Comparison of ENCODE assay signal across 1 cellular context in the genomic region with DNA sequence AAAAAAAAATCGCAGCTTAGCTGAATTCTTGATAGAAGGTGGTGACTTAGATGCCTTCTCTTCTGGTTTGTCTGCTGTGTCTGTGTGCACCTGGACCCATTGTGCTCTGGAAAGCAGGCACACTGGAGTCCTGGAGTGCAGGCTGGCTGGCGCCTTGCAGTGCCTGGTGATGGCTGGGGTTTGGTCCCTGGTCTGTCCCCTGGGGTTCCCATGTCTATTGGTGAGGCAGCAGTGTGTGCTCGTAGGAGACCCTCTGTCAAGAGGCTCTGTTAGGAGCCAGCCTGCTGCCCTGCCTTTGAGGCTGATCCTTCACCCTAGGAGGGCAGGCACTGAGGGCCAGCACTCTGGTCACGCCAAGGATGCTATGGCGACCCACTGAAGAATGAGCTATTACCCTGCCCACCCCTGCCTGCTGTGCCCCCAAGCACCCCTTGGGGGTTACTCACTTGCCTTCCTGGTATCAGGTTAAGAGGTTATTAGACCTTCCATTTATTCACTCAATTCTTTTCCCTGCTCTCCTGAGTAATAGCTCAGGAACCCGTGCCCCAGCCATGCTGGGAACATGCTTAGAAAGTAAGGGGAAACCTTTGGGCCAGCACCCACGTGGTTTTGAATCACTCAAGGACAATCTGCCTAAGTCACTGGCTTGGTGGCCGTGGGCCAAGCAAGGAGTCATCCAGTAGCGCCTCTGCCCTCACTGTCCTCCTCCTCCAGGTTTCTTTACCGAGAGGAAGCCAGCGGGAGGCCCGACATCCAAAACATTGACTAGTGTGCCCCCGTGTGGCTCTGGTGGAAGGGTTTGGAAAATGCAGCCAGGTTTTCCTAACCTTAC.
TF ChIP-seq lines count a peak whose summit lies in the region.

No MANE protein-coding gene starts in this region.

TF ChIP-seq in GM12878, 131 proteins besides CTCF, POLR2A, EP300 and RAD21 (continued from another document and continues in another):
- TF ChIP-seq, protein P1, sequence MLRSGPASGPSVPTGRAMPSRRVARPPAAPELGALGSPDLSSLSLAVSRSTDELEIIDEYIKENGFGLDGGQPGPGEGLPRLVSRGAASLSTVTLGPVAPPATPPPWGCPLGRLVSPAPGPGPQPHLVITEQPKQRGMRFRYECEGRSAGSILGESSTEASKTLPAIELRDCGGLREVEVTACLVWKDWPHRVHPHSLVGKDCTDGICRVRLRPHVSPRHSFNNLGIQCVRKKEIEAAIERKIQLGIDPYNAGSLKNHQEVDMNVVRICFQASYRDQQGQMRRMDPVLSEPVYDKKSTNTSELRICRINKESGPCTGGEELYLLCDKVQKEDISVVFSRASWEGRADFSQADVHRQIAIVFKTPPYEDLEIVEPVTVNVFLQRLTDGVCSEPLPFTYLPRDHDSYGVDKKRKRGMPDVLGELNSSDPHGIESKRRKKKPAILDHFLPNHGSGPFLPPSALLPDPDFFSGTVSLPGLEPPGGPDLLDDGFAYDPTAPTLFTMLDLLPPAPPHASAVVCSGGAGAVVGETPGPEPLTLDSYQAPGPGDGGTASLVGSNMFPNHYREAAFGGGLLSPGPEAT (IDR thresholded peaks at IDR 0.05; ENCODE audit: low read depth), result peak; percentile 46
- TF ChIP-seq, protein P2, sequence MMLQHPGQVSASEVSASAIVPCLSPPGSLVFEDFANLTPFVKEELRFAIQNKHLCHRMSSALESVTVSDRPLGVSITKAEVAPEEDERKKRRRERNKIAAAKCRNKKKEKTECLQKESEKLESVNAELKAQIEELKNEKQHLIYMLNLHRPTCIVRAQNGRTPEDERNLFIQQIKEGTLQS (IDR thresholded peaks at IDR 0.05; ENCODE audit: borderline replicate concordance, extremely low read depth, low read depth, low read length), result no peak
- TF ChIP-seq TARDBP (IDR thresholded peaks at IDR 0.05; ENCODE audit: borderline replicate concordance), result 0 out of 2 replicates have a peak, but pooled peaks have one; percentile 49
- TF ChIP-seq CREB1 (IDR thresholded peaks at IDR 0.05; ENCODE audit: low read depth), result peak; percentile 27; the same call in 1 of the 2 replicates
- no peak for TF ChIP-seq HCFC1 (IDR thresholded peaks at IDR 0.05; ENCODE audit: low read length)
- TF ChIP-seq, protein P3, sequence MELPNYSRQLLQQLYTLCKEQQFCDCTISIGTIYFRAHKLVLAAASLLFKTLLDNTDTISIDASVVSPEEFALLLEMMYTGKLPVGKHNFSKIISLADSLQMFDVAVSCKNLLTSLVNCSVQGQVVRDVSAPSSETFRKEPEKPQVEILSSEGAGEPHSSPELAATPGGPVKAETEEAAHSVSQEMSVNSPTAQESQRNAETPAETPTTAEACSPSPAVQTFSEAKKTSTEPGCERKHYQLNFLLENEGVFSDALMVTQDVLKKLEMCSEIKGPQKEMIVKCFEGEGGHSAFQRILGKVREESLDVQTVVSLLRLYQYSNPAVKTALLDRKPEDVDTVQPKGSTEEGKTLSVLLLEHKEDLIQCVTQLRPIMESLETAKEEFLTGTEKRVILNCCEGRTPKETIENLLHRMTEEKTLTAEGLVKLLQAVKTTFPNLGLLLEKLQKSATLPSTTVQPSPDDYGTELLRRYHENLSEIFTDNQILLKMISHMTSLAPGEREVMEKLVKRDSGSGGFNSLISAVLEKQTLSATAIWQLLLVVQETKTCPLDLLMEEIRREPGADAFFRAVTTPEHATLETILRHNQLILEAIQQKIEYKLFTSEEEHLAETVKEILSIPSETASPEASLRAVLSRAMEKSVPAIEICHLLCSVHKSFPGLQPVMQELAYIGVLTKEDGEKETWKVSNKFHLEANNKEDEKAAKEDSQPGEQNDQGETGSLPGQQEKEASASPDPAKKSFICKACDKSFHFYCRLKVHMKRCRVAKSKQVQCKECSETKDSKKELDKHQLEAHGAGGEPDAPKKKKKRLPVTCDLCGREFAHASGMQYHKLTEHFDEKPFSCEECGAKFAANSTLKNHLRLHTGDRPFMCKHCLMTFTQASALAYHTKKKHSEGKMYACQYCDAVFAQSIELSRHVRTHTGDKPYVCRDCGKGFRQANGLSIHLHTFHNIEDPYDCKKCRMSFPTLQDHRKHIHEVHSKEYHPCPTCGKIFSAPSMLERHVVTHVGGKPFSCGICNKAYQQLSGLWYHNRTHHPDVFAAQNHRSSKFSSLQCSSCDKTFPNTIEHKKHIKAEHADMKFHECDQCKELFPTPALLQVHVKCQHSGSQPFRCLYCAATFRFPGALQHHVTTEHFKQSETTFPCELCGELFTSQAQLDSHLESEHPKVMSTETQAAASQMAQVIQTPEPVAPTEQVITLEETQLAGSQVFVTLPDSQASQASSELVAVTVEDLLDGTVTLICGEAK (IDR thresholded peaks at IDR 0.05; ENCODE audit: borderline replicate concordance), result no peak
- TF ChIP-seq JUNB (IDR thresholded peaks at IDR 0.05), result no peak
- TF ChIP-seq CBFB (IDR thresholded peaks at IDR 0.05; ENCODE audit: low read depth), result peak; percentile 29; the same call in 1 of the 2 replicates
- TF ChIP-seq, protein P4, sequence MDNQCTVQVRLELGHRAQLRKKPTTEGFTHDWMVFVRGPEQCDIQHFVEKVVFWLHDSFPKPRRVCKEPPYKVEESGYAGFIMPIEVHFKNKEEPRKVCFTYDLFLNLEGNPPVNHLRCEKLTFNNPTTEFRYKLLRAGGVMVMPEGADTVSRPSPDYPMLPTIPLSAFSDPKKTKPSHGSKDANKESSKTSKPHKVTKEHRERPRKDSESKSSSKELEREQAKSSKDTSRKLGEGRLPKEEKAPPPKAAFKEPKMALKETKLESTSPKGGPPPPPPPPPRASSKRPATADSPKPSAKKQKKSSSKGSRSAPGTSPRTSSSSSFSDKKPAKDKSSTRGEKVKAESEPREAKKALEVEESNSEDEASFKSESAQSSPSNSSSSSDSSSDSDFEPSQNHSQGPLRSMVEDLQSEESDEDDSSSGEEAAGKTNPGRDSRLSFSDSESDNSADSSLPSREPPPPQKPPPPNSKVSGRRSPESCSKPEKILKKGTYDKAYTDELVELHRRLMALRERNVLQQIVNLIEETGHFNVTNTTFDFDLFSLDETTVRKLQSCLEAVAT (IDR thresholded peaks at IDR 0.05), result peak; percentile 66; the same call in 1 of the 2 replicates
- TF ChIP-seq CHD4 (IDR thresholded peaks at IDR 0.05), result no peak
- TF ChIP-seq, protein P5, sequence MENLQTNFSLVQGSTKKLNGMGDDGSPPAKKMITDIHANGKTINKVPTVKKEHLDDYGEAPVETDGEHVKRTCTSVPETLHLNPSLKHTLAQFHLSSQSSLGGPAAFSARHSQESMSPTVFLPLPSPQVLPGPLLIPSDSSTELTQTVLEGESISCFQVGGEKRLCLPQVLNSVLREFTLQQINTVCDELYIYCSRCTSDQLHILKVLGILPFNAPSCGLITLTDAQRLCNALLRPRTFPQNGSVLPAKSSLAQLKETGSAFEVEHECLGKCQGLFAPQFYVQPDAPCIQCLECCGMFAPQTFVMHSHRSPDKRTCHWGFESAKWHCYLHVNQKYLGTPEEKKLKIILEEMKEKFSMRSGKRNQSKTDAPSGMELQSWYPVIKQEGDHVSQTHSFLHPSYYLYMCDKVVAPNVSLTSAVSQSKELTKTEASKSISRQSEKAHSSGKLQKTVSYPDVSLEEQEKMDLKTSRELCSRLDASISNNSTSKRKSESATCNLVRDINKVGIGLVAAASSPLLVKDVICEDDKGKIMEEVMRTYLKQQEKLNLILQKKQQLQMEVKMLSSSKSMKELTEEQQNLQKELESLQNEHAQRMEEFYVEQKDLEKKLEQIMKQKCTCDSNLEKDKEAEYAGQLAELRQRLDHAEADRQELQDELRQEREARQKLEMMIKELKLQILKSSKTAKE (IDR thresholded peaks at IDR 0.05; ENCODE audit: low read depth, poor library complexity, severe bottlenecking), result peak; percentile 51
- TF ChIP-seq, protein P6, sequence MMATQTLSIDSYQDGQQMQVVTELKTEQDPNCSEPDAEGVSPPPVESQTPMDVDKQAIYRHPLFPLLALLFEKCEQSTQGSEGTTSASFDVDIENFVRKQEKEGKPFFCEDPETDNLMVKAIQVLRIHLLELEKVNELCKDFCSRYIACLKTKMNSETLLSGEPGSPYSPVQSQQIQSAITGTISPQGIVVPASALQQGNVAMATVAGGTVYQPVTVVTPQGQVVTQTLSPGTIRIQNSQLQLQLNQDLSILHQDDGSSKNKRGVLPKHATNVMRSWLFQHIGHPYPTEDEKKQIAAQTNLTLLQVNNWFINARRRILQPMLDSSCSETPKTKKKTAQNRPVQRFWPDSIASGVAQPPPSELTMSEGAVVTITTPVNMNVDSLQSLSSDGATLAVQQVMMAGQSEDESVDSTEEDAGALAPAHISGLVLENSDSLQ (IDR thresholded peaks at IDR 0.05), result no peak
- TF ChIP-seq SPI1 (IDR thresholded peaks at IDR 0.05; ENCODE audit: borderline replicate concordance, insufficient read depth, low read depth, low read length), result 0 out of 2 replicates have a peak, but pooled peaks have one; percentile 7
- TF ChIP-seq, protein P7, sequence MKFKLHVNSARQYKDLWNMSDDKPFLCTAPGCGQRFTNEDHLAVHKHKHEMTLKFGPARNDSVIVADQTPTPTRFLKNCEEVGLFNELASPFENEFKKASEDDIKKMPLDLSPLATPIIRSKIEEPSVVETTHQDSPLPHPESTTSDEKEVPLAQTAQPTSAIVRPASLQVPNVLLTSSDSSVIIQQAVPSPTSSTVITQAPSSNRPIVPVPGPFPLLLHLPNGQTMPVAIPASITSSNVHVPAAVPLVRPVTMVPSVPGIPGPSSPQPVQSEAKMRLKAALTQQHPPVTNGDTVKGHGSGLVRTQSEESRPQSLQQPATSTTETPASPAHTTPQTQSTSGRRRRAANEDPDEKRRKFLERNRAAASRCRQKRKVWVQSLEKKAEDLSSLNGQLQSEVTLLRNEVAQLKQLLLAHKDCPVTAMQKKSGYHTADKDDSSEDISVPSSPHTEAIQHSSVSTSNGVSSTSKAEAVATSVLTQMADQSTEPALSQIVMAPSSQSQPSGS (IDR thresholded peaks at IDR 0.05; ENCODE audit: low read length), result no peak
- no peak for TF ChIP-seq POU2F2 (IDR thresholded peaks at IDR 0.05; ENCODE audit: borderline replicate concordance, low read depth, low read length)
- TF ChIP-seq ZNF24 (IDR thresholded peaks at IDR 0.05), result peak; percentile 34; the same call in 1 of the 2 replicates
- peak; percentile 95 for TF ChIP-seq SMC3 (IDR thresholded peaks at IDR 0.05; ENCODE audit: borderline replicate concordance, low read length)
- no peak for TF ChIP-seq ZNF384 (IDR thresholded peaks at IDR 0.05; ENCODE audit: borderline replicate concordance, low read depth, low read length)
- TF ChIP-seq CHD2 (IDR thresholded peaks at IDR 0.05; ENCODE audit: borderline replicate concordance, low read depth, low read length), result no peak
- 0 out of 2 replicates have a peak, but pooled peaks have one; percentile 19 for TF ChIP-seq NR2F1 (conservative IDR thresholded peaks at IDR 0.05)
- 0 out of 2 replicates have a peak, but pooled peaks have one; percentile 12 for TF ChIP-seq LARP7 (IDR thresholded peaks at IDR 0.05)
- no peak for TF ChIP-seq YBX1 (IDR thresholded peaks at IDR 0.05)
- TF ChIP-seq BHLHE40 (IDR thresholded peaks at IDR 0.05; ENCODE audit: borderline replicate concordance in 1 of 2, low read depth in 2 of 2, low read length in 1 of 2), result peak in 1 of 2 experiments; percentile 7; a peak in 1 of 4 replicates
- peak; percentile 79 for TF ChIP-seq RELA (IDR thresholded peaks at IDR 0.05; ENCODE audit: borderline replicate concordance, partially characterized antibody)
- TF ChIP-seq IRF4 (IDR thresholded peaks at IDR 0.05; ENCODE audit: low read depth, low read length), result 0 out of 2 replicates have a peak, but pooled peaks have one; percentile 17
- TF ChIP-seq, protein P8, sequence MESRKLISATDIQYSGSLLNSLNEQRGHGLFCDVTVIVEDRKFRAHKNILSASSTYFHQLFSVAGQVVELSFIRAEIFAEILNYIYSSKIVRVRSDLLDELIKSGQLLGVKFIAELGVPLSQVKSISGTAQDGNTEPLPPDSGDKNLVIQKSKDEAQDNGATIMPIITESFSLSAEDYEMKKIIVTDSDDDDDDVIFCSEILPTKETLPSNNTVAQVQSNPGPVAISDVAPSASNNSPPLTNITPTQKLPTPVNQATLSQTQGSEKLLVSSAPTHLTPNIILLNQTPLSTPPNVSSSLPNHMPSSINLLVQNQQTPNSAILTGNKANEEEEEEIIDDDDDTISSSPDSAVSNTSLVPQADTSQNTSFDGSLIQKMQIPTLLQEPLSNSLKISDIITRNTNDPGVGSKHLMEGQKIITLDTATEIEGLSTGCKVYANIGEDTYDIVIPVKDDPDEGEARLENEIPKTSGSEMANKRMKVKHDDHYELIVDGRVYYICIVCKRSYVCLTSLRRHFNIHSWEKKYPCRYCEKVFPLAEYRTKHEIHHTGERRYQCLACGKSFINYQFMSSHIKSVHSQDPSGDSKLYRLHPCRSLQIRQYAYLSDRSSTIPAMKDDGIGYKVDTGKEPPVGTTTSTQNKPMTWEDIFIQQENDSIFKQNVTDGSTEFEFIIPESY (IDR thresholded peaks at IDR 0.05), result peak; percentile 90
- no peak for TF ChIP-seq TBL1XR1 (IDR thresholded peaks at IDR 0.05; ENCODE audit: low read depth, low read length)
- TF ChIP-seq, protein P9, sequence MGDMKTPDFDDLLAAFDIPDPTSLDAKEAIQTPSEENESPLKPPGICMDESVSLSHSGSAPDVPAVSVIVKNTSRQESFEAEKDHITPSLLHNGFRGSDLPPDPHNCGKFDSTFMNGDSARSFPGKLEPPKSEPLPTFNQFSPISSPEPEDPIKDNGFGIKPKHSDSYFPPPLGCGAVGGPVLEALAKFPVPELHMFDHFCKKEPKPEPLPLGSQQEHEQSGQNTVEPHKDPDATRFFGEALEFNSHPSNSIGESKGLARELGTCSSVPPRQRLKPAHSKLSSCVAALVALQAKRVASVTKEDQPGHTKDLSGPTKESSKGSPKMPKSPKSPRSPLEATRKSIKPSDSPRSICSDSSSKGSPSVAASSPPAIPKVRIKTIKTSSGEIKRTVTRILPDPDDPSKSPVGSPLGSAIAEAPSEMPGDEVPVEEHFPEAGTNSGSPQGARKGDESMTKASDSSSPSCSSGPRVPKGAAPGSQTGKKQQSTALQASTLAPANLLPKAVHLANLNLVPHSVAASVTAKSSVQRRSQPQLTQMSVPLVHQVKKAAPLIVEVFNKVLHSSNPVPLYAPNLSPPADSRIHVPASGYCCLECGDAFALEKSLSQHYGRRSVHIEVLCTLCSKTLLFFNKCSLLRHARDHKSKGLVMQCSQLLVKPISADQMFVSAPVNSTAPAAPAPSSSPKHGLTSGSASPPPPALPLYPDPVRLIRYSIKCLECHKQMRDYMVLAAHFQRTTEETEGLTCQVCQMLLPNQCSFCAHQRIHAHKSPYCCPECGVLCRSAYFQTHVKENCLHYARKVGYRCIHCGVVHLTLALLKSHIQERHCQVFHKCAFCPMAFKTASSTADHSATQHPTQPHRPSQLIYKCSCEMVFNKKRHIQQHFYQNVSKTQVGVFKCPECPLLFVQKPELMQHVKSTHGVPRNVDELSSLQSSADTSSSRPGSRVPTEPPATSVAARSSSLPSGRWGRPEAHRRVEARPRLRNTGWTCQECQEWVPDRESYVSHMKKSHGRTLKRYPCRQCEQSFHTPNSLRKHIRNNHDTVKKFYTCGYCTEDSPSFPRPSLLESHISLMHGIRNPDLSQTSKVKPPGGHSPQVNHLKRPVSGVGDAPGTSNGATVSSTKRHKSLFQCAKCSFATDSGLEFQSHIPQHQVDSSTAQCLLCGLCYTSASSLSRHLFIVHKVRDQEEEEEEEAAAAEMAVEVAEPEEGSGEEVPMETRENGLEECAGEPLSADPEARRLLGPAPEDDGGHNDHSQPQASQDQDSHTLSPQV (IDR thresholded peaks at IDR 0.05), result peak; percentile 62; the same call in 1 of the 2 replicates
- TF ChIP-seq CBX5 (IDR thresholded peaks at IDR 0.05; ENCODE audit: low read depth), result no peak
- no peak for TF ChIP-seq NFYA (IDR thresholded peaks at IDR 0.05; ENCODE audit: borderline replicate concordance, low read depth, low read length)
- TF ChIP-seq MXI1 (IDR thresholded peaks at IDR 0.05; ENCODE audit: low read depth, low read length), result peak; percentile 18; the same call in 1 of the 2 replicates
- TF ChIP-seq, protein P10, sequence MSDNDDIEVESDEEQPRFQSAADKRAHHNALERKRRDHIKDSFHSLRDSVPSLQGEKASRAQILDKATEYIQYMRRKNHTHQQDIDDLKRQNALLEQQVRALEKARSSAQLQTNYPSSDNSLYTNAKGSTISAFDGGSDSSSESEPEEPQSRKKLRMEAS (IDR thresholded peaks at IDR 0.05; ENCODE audit: low read depth, low read length), result no peak
